8 cellular contexts compared by ENCODE assay signal in the genomic region with DNA sequence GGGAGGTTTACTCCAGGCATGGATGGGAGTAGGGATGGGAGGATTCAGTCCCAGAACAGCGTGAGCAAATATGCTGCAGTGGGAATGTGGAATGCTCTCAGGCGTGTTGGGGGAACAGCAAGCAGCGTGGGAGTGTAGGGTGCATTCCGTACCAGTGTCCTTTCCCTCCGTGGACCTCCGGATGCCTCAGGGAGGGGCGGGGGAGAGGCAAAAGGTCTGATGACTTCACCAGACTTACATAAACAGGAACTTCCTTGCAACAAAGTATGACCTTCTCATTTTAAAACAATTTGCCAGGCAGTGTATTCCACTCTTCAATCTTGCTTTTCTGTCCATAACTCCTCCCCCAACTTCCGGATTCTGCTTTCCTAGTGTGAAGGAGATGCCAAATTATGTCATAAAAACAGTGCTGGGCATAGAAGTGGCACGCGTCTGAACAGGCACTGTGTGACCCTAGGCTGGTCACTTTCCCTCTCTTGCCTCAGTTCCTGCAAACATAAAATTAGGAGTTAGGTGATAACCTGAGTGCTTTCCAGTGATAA. TPM values are rescaled to one million over a fixed set of nuclear protein-coding genes. Genes with fewer than 3 reads are reported as not detected.
DNase-seq lines count a peak whose midpoint lies in the region; ATAC-seq and TF ChIP-seq lines count a peak whose summit lies in the region.

No MANE protein-coding gene starts in this region.

- no peaks in the 10 kb centered on the region for H3K27me3 ChIP-seq in breast epithelium
- no peaks in the 10 kb centered on the region for H3K27me3 ChIP-seq in thoracic aorta (replicated peaks; ENCODE audit: insufficient read depth)

- no peak overlapping the region for H3K27ac Mint-ChIP-seq in progenitor cell of endocrine pancreas

- H3K27me3 Mint-ChIP-seq in progenitor cell of endocrine pancreas, result peaks cover 3% of the 10 kb centered on the region

- no peaks in the 10 kb centered on the region for H3K9me3 ChIP-seq in breast epithelium
- H3K9me3 ChIP-seq in thoracic aorta, result no peaks in the 10 kb centered on the region

- peaks cover 11% of the 10 kb centered on the region for H3K4me1 Mint-ChIP-seq in progenitor cell of endocrine pancreas (ENCODE audit: low read depth)

- TF ChIP-seq CTCF in breast epithelium (IDR thresholded peaks at IDR 0.05), result no peak
- no peak for TF ChIP-seq CTCF in thoracic aorta (IDR thresholded peaks at IDR 0.05)
- no peak for TF ChIP-seq CTCF in progenitor cell of endocrine pancreas (IDR thresholded peaks at IDR 0.05; ENCODE audit: unreplicated experiment)

- peaks cover 7 to 24% of the 10 kb centered on the region in 2 donors for H3K4me1 ChIP-seq in breast epithelium
- H3K4me1 ChIP-seq in thoracic aorta (ENCODE audit: control insufficient read depth in 1 of 2, low read depth in 2 of 2), result peaks cover 24 to 46% of the 10 kb centered on the region in 2 donors

- no peak overlapping the region for H3K4me3 Mint-ChIP-seq in progenitor cell of endocrine pancreas (ENCODE audit: low read depth)

- DNase-seq in M059J (ENCODE audit: low read depth) (peak; percentile 92), breast epithelium (ENCODE audit: low spot score in 2 of 2) (peak; percentile 67 to 96), kidney glomerular epithelial cell (lab: John Stamatoyannopoulos, UW) (peak; percentile 97), thoracic aorta (ENCODE audit: low spot score) (peak; percentile 61), progenitor cell of endocrine pancreas (ENCODE audit: low spot score, unreplicated experiment) (no peak), NCI-H510A (lab: John Stamatoyannopoulos, UW) (no peak), NCI-H1092 (lab: John Stamatoyannopoulos, UW) (no peak), AML-193 (lab: John Stamatoyannopoulos, UW) (no peak)

- no peak for TF ChIP-seq POLR2A in breast epithelium (IDR thresholded peaks at IDR 0.05)

- intact Hi-C loops in breast epithelium (cut with DNase I; ENCODE audit: low total_unique reads), result no loop called here

- H3K27ac ChIP-seq in breast epithelium (peak overlapping the region; percentile 83 to 89), thoracic aorta (peak overlapping the region; percentile 89 to 90)

- no peaks in the 10 kb centered on the region for H3K36me3 Mint-ChIP-seq in progenitor cell of endocrine pancreas (ENCODE audit: insufficient read depth)

- no peaks in the 10 kb centered on the region for H3K9me3 Mint-ChIP-seq in progenitor cell of endocrine pancreas (ENCODE audit: low read depth)

- H3K4me3 ChIP-seq in breast epithelium, result peak overlapping the region in 1 of 3 donors; percentile 15
- H3K4me3 ChIP-seq in thoracic aorta, result peak overlapping the region; percentile 22

- ATAC-seq in thoracic aorta (ENCODE audit: insufficient number of reproducible peaks, low FRiP score, low read depth), result peak; percentile 61

- H3K36me3 ChIP-seq in breast epithelium, result no peaks in the 10 kb centered on the region
- H3K36me3 ChIP-seq in thoracic aorta, result no peaks in the 10 kb centered on the region

RNA-seq across cellular contexts. Expression of a gene that starts 36.9 kb away (rescaled TPM):
- 761 and 975 TPM in 2 replicates for total RNA-seq in M059J (2014; rRNA removed; shearing (Covaris generic))
- total RNA-seq in breast epithelium (1,000 to 10,000 TPM; 1,604 to 2,277 (median 1,692) TPM), thoracic aorta (100 to 1,000 TPM; 422 to 464 TPM), progenitor cell of endocrine pancreas (2,606 and 2,721 TPM in 2 replicates)

Comparison
In these comparisons a context has a peak if more than half of its experiments do, and no peak if none do; other contexts are left out.
1. DNase-seq: peak in M059J (single experiment), breast epithelium (2 of 2), kidney glomerular epithelial cell (single experiment) and thoracic aorta (single experiment); none in progenitor cell of endocrine pancreas (single experiment), NCI-H510A (single experiment), NCI-H1092 (single experiment) and AML-193 (0 of 2).